Comparison of ENCODE assay signal across 12 cellular contexts in genomic region chr10:34696423-34696822, GRCh38.
A peak's percentile ranks its signal among the peaks of the same experiment; 100 is the strongest.
DNase-seq lines count a peak whose midpoint lies in the region; ATAC-seq, FAIRE-seq and TF ChIP-seq lines count a peak whose summit lies in the region.
"Had no signal": no experiment of that assay in that cellular context is flagged by ENCODE, and none has a peak within 500 bp of the region (broad histone marks: within the 10 kb centered on the region; RNA-seq: fewer than 3 reads in every experiment).

No MANE protein-coding gene starts in this region.

- no peak overlapping the region for H3K9ac ChIP-seq in HCT116 (ENCODE audit: low read length)
- H3K9ac ChIP-seq in astrocyte (ENCODE audit: low read length): no peak overlapping the region
- H3K9ac ChIP-seq in kidney (ENCODE audit: low read length in 2 of 2): peak overlapping the region in 1 of 2 donors; percentile 47
- H3K9ac ChIP-seq in endodermal cell (ENCODE audit: extremely low read depth, low read length, poor library complexity, severe bottlenecking): no peak overlapping the region

- RAD21 ChIA-PET in HCT116 (lab: Charles Lee; ENCODE audit: low non-redundant PET in 1 of 2, low total read pairs in 2 of 2, uncharacterized antibody in 2 of 2, unreplicated experiment in 2 of 2): no interaction called here

- H2AFZ ChIP-seq in HCT116 (ENCODE audit: low read depth, low read length, poor library complexity, severe bottlenecking): no peak overlapping the region
- no peak overlapping the region for H2AFZ ChIP-seq in astrocyte (ENCODE audit: low read depth, low read length)

- H3K79me2 ChIP-seq in HCT116 (ENCODE audit: insufficient read depth, low read length) (peaks cover 31% of the 10 kb centered on the region; the same call in 1 of the 2 replicates), astrocyte (ENCODE audit: insufficient read depth, low read length) (peaks cover 36% of the 10 kb centered on the region)

- H3K27ac ChIP-seq in HCT116 (ENCODE audit: low read depth, low read length): no peak overlapping the region
- peak overlapping the region; percentile 10 for H3K27ac ChIP-seq in astrocyte (ENCODE audit: low read depth, low read length)
- H3K27ac ChIP-seq in kidney (ENCODE audit: low read depth in 2 of 2, low read length in 2 of 2): peak overlapping the region in 1 of 2 donors; percentile 10
- no peak overlapping the region for H3K27ac ChIP-seq in endodermal cell (ENCODE audit: low read depth, low read length)

- DNase-seq in ACHN: peak; percentile 79
- no peak for DNase-seq in HCT116 (ENCODE audit: low read depth, low spot score)
- peak; percentile 80 for DNase-seq in astrocyte (ENCODE audit: low read depth)
- no peak for DNase-seq in kidney
- DNase-seq in germinal center (ENCODE audit: low spot score): no peak
- DNase-seq in endodermal cell: no peak
- DNase-seq in naive thymus-derived CD8-positive, alpha-beta T cell: no peak
- DNase-seq in GM13976 (ENCODE audit: low spot score): no peak
- DNase-seq: CD4-positive, alpha-beta T cell; left cardiac atrium; T-helper 9 cell had no signal

- H3K9me2 ChIP-seq in HCT116 (ENCODE audit: insufficient read depth): no peaks in the 10 kb centered on the region

- no peak overlapping the region for H3K27ac Mint-ChIP-seq in astrocyte (ENCODE audit: unreplicated experiment)
- H3K27ac Mint-ChIP-seq in endodermal cell: no peak overlapping the region
- no peak overlapping the region for H3K27ac Mint-ChIP-seq in naive thymus-derived CD8-positive, alpha-beta T cell
- H3K27ac Mint-ChIP-seq: CD4-positive, alpha-beta T cell had no signal

- no peak overlapping the region for H3K4me3 ChIP-seq in HCT116 (replicated peaks in 1 of 2; ENCODE audit: low read depth in 1 of 2, low read length in 2 of 2)
- H3K4me3 ChIP-seq in astrocyte (ENCODE audit: insufficient read depth, low read depth, low read length): no peak overlapping the region
- peak overlapping the region; percentile 0 to 21 for H3K4me3 ChIP-seq in kidney (ENCODE audit: low read length in 2 of 2)
- no peak overlapping the region for H3K4me3 ChIP-seq in endodermal cell (ENCODE audit: low read length)

- POLR2A ChIA-PET in HCT116 (lab: Charles Lee): no interaction called here
- POLR2A ChIA-PET in naive thymus-derived CD8-positive, alpha-beta T cell (lab: Charles Lee): no interaction called here

- no peak for TF ChIP-seq POLR2A in HCT116 (IDR thresholded peaks at IDR 0.05; ENCODE audit: borderline replicate concordance, extremely low read depth, insufficient read depth, insufficient read length)

- TF ChIP-seq RAD21 in HCT116 (IDR thresholded peaks at IDR 0.05; ENCODE audit: low read depth): no peak

- H3K4me2 ChIP-seq in HCT116 (ENCODE audit: low read length) (peak overlapping the region; percentile 8; the same call in 1 of the 2 replicates), astrocyte (ENCODE audit: low read length) (peak overlapping the region; percentile 40)

- H3K4me1 ChIP-seq in HCT116 (ENCODE audit: control insufficient read depth in 1 of 2, insufficient read depth in 2 of 2, low read length in 2 of 2) (peaks cover 40 to 52% of the 10 kb centered on the region in 2 experiments), astrocyte (ENCODE audit: insufficient read depth, low read length) (peaks cover 40% of the 10 kb centered on the region), kidney (ENCODE audit: control insufficient read depth in 1 of 2, insufficient read depth in 1 of 2, low read depth in 1 of 2, low read length in 2 of 2) (peaks cover 26 to 28% of the 10 kb centered on the region in 2 donors), endodermal cell (ENCODE audit: control insufficient read depth, insufficient read depth, low read length) (peaks cover 3% of the 10 kb centered on the region)

- H3K36me3 Mint-ChIP-seq in astrocyte (ENCODE audit: low read depth, unreplicated experiment) (peaks cover 6% of the 10 kb centered on the region), endodermal cell (ENCODE audit: low read depth) (peaks cover 34% of the 10 kb centered on the region)
- H3K36me3 Mint-ChIP-seq in naive thymus-derived CD8-positive, alpha-beta T cell: no peaks in the 10 kb centered on the region

- no peaks in the 10 kb centered on the region; the same call in 1 of the 2 replicates for H4K20me1 ChIP-seq in HCT116 (ENCODE audit: insufficient read depth)
- H4K20me1 ChIP-seq in astrocyte (ENCODE audit: insufficient read depth, low read length): peaks cover 32% of the 10 kb centered on the region

- H3K27me3 Mint-ChIP-seq in astrocyte (ENCODE audit: low read depth, unreplicated experiment) (no peaks in the 10 kb centered on the region), endodermal cell (ENCODE audit: insufficient read depth) (no peaks in the 10 kb centered on the region)
- peaks cover 0 to 9% (median 0%) of the 10 kb centered on the region in 5 donors for H3K27me3 Mint-ChIP-seq in naive thymus-derived CD8-positive, alpha-beta T cell
- H3K27me3 Mint-ChIP-seq: progenitor cell of endocrine pancreas had no signal

- H3K4me3 Mint-ChIP-seq in astrocyte (ENCODE audit: unreplicated experiment) (peak overlapping the region; percentile 34), endodermal cell (no peak overlapping the region)
- H3K4me3 Mint-ChIP-seq in naive thymus-derived CD8-positive, alpha-beta T cell: no peak overlapping the region
- H3K4me3 Mint-ChIP-seq: CD4-positive, alpha-beta T cell had no signal

- no peak for FAIRE-seq in astrocyte (lab: Jason Lieb, UNC)
- no peak for FAIRE-seq in kidney (lab: Jason Lieb, UNC)

- intact Hi-C loops in HCT116 (cut with micrococcal nuclease): no loop called here
- intact Hi-C loops in kidney (cut with DNase I): no loop called here

- H3K9me3 ChIP-seq in HCT116 (ENCODE audit: control insufficient read depth in 1 of 2, insufficient read depth in 1 of 2, low read depth in 1 of 2, low read length in 2 of 2) (no peaks in the 10 kb centered on the region), astrocyte (ENCODE audit: insufficient read depth, low read depth, low read length) (no peaks in the 10 kb centered on the region), kidney (ENCODE audit: control insufficient read depth in 1 of 2, low read length in 2 of 2) (no peaks in the 10 kb centered on the region), endodermal cell (ENCODE audit: control insufficient read depth, low read length) (no peaks in the 10 kb centered on the region)

- no peaks in the 10 kb centered on the region for H3K27me3 ChIP-seq in HCT116 (ENCODE audit: insufficient read depth, low read length)
- H3K27me3 ChIP-seq in astrocyte (ENCODE audit: insufficient read depth, low read length): no peaks in the 10 kb centered on the region
- H3K27me3 ChIP-seq in endodermal cell (ENCODE audit: control insufficient read depth, insufficient read depth, low read length, poor library complexity, severe bottlenecking): no peaks in the 10 kb centered on the region

- TF ChIP-seq CTCF in HCT116 (IDR thresholded peaks at IDR 0.05 in 2 of 3, conservative IDR thresholded peaks at IDR 0.05 in 1 of 3; ENCODE audit: borderline replicate concordance in 1 of 3, insufficient read depth in 1 of 3, low read depth in 2 of 3, low read length in 2 of 3) (no peak), astrocyte (IDR thresholded peaks at IDR 0.05; ENCODE audit: insufficient read depth, low read depth, low read length) (no peak), kidney (IDR thresholded peaks at IDR 0.05; ENCODE audit: borderline replicate concordance, extremely low read depth, insufficient read depth) (no peak), endodermal cell (conservative IDR thresholded peaks at IDR 0.05) (no peak), GM13976 (IDR thresholded peaks at IDR 0.05; ENCODE audit: borderline replicate concordance, control extremely low read depth, extremely low read depth, insufficient read depth, missing control alignments) (no peak)

- no TSS peak for BruUV-seq in HCT116 (replicated peaks; lab: Mats Ljungman, UMichigan)

- peak; percentile 77 for ATAC-seq in HCT116
- no peak for ATAC-seq in naive thymus-derived CD8-positive, alpha-beta T cell

- in situ Hi-C loops in ACHN (cut with HindIII; ENCODE audit: low pct_ligation_motif_present, low pct_unique_long_range_greater_than_20kb, low sequenced_read_pairs) (no loop called here), GM13976 (cut with MboI; ENCODE audit: low sequenced_read_pairs, unreplicated experiment) (no loop called here)

- 90% methylated on average over 1 to 2 of the region's 2 CpGs for WGBS in endodermal cell (ENCODE audit: insufficient coverage in 1 of 2, insufficient read length in 1 of 2), 2 experiments

- H3K36me3 ChIP-seq in HCT116 (ENCODE audit: control insufficient read depth in 1 of 2, insufficient read depth in 2 of 2, low read length in 2 of 2) (no peaks in the 10 kb centered on the region), astrocyte (ENCODE audit: insufficient read depth, low read length) (no peaks in the 10 kb centered on the region), kidney (ENCODE audit: control insufficient read depth in 1 of 2, insufficient read depth in 2 of 2, low read length in 2 of 2) (no peaks in the 10 kb centered on the region), endodermal cell (ENCODE audit: control insufficient read depth, insufficient read depth, low read length) (peaks cover 26% of the 10 kb centered on the region)

- H3K4me1 Mint-ChIP-seq in astrocyte (ENCODE audit: low read depth, unreplicated experiment) (peaks cover 36% of the 10 kb centered on the region), endodermal cell (peaks cover 15% of the 10 kb centered on the region)
- no peaks in the 10 kb centered on the region for H3K4me1 Mint-ChIP-seq in naive thymus-derived CD8-positive, alpha-beta T cell

- H3K9me3 Mint-ChIP-seq in astrocyte (ENCODE audit: unreplicated experiment) (peaks cover 1% of the 10 kb centered on the region), endodermal cell (peaks cover 8% of the 10 kb centered on the region)
- no peaks in the 10 kb centered on the region for H3K9me3 Mint-ChIP-seq in naive thymus-derived CD8-positive, alpha-beta T cell
- H3K9me3 Mint-ChIP-seq: CD4-positive, alpha-beta T cell had no signal

- CTCF ChIA-PET in HCT116 (lab: Charles Lee): no interaction called here

TF ChIP-seq in HCT116, 20 proteins besides CTCF, POLR2A, EP300 and RAD21:
- TF ChIP-seq FOSL1 (IDR thresholded peaks at IDR 0.05; ENCODE audit: low read depth): peak; percentile 60
- TF ChIP-seq JUND (IDR thresholded peaks at IDR 0.05): peak; percentile 51
- TF ChIP-seq YY1 (IDR thresholded peaks at IDR 0.05; ENCODE audit: extremely low read depth, insufficient replicate concordance, low read depth, low read length): no peak

Comparison
In these comparisons a context has a peak if more than half of its experiments do, and no peak if none do; other contexts are left out.
1. DNase-seq: peak in ACHN (single experiment) and astrocyte (single experiment); none in HCT116 (single experiment), kidney (single experiment), germinal center (single experiment), endodermal cell (single experiment), naive thymus-derived CD8-positive, alpha-beta T cell (0 of 10) and GM13976 (single experiment).
2. H3K4me3 ChIP-seq: peak in kidney (2 of 2); none in HCT116 (0 of 2), astrocyte (single experiment) and endodermal cell (single experiment).